25 cellular contexts compared by ENCODE assay signal in genomic region chr7:151260471-151260870, GRCh38. TPM values are rescaled to one million over a fixed set of nuclear protein-coding genes. Genes with fewer than 3 reads are reported as not detected.
"Had no signal": no experiment of that assay in that cellular context is flagged by ENCODE, and none has a peak within 500 bp of the region (broad histone marks: within the 10 kb centered on the region; RNA-seq: fewer than 3 reads in every experiment).

No MANE protein-coding gene starts in this region.

- H3K27me3 ChIP-seq: SJSA1 had no signal

- H3K4me3 ChIP-seq: MG63, SJSA1, SK-N-MC had no signal

- DNase-seq: IMR-90, Karpas-422, KG1, MG63, NCI-H1092, NCI-H1105 treated with DMSO at 0.1 percent for 48 hours, NCI-H1417 treated with DMSO at 0.1 percent for 48 hours, NCI-H146, NCI-H1694 treated with DMSO at 0.1 percent for 48 hours, NCI-H1930, NCI-H2081, NCI-H2171, NCI-H226, NCI-H446, NCI-H510A, NCI-H524 treated with DMSO at 0.1 percent for 48 hours, NCI-H69, NCI-H774, RPMI8226, SHP77 treated with DMSO at 0.1 percent for 48 hours had no signal

- FAIRE-seq: HepG2, RCC 7860 had no signal

- H3K9me3 ChIP-seq: MG63, SJSA1 had no signal

- ATAC-seq: HepG2 had no signal

- H3K36me3 ChIP-seq: MG63, SJSA1 had no signal

- H3K27ac ChIP-seq: SJSA1, SK-N-MC had no signal

- H3K4me1 ChIP-seq: SJSA1 had no signal

RNA-seq across cellular contexts. Expression of gene H2BK1, which starts 50.2 kb away (rescaled TPM):
- total RNA-seq: HepG2, HT1080, IMR-90, SJSA1 had no signal
- polyA plus RNA-seq: HepG2, IMR-90 had no signal
